Comparison of ENCODE assay signal across 21 cellular contexts in the genomic region with DNA sequence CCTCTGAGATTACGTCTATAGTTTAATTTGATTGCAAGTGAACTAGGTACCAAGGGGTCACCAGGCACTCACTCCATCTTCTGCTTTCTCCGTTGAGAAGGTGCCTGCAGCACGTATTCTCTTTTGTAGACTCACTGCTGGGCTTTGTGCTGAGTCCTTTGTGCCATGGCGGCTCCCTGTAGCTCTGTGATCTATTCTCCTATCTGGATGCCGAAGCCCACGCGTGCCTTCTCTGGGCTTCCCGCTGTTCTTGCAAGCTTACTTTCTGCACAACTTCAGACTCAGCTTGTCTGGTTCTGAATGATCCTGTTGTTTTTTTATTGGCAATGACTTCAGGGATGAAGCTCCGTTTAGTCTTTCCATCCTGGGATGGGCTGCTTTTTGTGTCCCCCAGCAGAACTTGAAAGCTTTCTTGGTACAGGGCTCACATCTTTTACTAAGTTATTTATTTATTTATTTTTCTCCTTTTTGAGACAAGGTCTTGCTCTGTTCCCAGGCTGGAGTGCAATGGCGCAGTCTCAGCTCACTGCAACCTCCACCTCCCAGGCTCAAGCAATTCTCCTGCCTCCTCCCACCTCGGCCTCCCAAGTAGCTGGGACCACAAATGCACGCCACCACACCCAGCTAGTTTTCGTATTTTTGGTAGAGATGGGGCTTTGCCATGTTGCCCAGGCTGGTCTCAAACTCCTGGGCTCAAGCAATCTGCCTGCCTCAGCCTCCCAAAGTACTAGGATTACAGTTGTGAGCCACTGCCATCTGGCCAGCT.
"Had no signal": no experiment of that assay in that cellular context is flagged by ENCODE, and none has a peak within 500 bp of the region (broad histone marks: within the 10 kb centered on the region; RNA-seq: fewer than 3 reads in every experiment).

No MANE protein-coding gene starts in this region.

- FAIRE-seq: endothelial cell of umbilical vein had no signal

- H3K9me3 Mint-ChIP-seq: neural crest cell, T-cell had no signal

- H3K36me3 ChIP-seq: colonic mucosa, esophagus squamous epithelium, right atrium auricular region, transverse colon had no signal

- H3K4me3 Mint-ChIP-seq: activated naive CD8-positive, alpha-beta T cell; neural crest cell; T-cell had no signal

- H3K27ac ChIP-seq: colonic mucosa, esophagus squamous epithelium, right atrium auricular region, skin epidermis, transverse colon had no signal

- H3K9me3 ChIP-seq: colonic mucosa, esophagus squamous epithelium, right atrium auricular region, transverse colon had no signal

- H3K4me1 ChIP-seq: colonic mucosa, esophagus squamous epithelium, right atrium auricular region, transverse colon had no signal

- H3K4me3 ChIP-seq: colonic mucosa, esophagus squamous epithelium, right atrium auricular region, skin epidermis, transverse colon had no signal

- H3K36me3 Mint-ChIP-seq: activated naive CD8-positive, alpha-beta T cell; T-cell had no signal

- H3K4me1 Mint-ChIP-seq: T-cell had no signal

- H3K27me3 ChIP-seq: colonic mucosa, right atrium auricular region had no signal

- H3K27ac Mint-ChIP-seq: activated naive CD8-positive, alpha-beta T cell; T-cell had no signal

- DNase-seq: activated CD4-positive, alpha-beta T cell treated with anti-CD3 and anti-CD28 coated beads, Interleukin-2, amount 50 U/mL, for 48 hours; activated effector memory CD4-positive, alpha-beta T cell treated with anti-CD3 and anti-CD28 coated beads, Interleukin-2, amount 50 U/mL, for 16 hours; amniotic stem cell; caudate nucleus; colonic mucosa; effector CD4-positive, alpha-beta T cell; esophagus squamous epithelium; glutamatergic neuron; stimulated activated CD4-positive, alpha-beta T cell treated with anti-CD3 and anti-CD28 coated beads, Interleukin-15, amount 100 ng/mL, for 24 hours; stimulated activated CD4-positive, alpha-beta T cell treated with anti-CD3 and anti-CD28 coated beads, Interleukin-4, amount 100 ng/mL, for 24 hours; stimulated activated CD8-positive, alpha-beta memory T cell treated with anti-CD3 and anti-CD28 coated beads, Interleukin-4, amount 100 ng/mL, for 48 hours; stimulated activated naive CD4-positive, alpha-beta T cell treated with Interleukin-2 at 50 U/mL for 16 hours; substantia nigra; T1000 had no signal
